Comparison of ENCODE assay signal across 8 cellular contexts in the genomic region with DNA sequence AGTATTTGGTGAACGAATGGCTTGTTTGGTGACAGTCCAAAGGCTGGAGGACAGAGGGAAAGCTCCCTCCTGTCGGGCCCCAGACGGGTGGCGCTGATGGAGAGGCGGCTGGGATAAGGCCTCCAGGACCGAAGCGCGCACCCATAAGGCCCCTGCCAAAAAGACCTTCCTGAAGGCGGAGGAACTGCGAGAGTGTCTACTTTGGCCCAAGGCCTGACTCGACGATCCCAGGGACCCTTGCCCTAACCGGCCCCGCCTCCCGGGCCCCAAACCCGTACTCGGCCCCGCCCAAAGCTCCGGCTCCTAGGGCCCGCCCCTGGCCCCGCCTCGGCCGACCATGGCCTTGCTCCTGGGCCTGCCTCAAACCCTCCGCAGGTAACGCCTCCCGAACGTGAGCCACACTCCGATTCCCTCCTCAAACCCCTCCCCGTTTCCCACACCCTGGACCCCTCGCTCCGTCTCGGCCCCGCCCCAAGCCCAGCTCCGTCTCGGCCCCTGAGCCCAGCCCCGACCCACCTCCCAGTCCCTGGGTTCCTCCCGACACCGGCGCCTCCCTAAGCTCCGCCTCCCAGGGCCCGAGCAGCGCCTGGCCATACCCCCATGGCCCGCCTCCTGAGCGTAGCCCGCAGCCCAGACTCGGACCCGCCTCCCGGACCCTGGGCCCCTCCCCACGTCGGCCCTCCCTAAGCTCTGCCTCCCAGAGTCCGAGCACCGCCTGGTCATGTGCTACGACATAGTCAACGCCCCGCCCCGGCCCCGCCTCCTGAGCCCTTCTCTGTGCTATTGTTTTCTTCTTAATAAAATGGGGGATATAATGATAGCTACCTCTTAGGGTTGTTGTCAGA.
DNase-seq lines count a peak whose midpoint lies in the region; ATAC-seq and TF ChIP-seq lines count a peak whose summit lies in the region.

No MANE protein-coding gene starts in this region.

- H3K27me3 ChIP-seq in BLaER1 treated with 17β-estradiol and CSF1 and Interleukin-3, amounts not matched to agents 10 nM and 100 nM, result no peaks in the 10 kb centered on the region

- ATAC-seq in GM19455 (IDR thresholded peaks at IDR 0.05; ENCODE audit: unreplicated experiment), result peak; percentile 100
- peak; percentile 96 for ATAC-seq in HG03575 (IDR thresholded peaks at IDR 0.05; ENCODE audit: extremely low read depth, insufficient number of reproducible peaks, low FRiP score, unreplicated experiment)

- H3K27ac ChIP-seq in BLaER1 treated with 17β-estradiol and CSF1 and Interleukin-3, amounts not matched to agents 10 nM and 100 nM, result peak overlapping the region; percentile 62 to 85 (median 73)

- peak; percentile 94 for DNase-seq in NOMO-1 treated with dmso at 0.1 percent for 144 hours (lab: John Stamatoyannopoulos, UW; ENCODE audit: unreplicated experiment)
- peak; percentile 92 for DNase-seq in activated T-cell treated with anti-CD3 and anti-CD28 coated beads, Interleukin-2, amount 50 U/mL, for 1 hour
- DNase-seq in erythroblast (lab: John Stamatoyannopoulos, UW), result peak; percentile 89 to 91
- DNase-seq in mucosa of gallbladder (ENCODE audit: low spot score), result peak; percentile 97
- peak; percentile 75 to 87 for DNase-seq in stimulated activated CD8-positive, alpha-beta memory T cell treated with anti-CD3 and anti-CD28 coated beads, Interleukin-2, amount 100 ng/mL, for 48 hours (ENCODE audit: low read depth in 2 of 2)

- H3K9ac ChIP-seq in BLaER1 treated with 17β-estradiol and CSF1 and Interleukin-3, amounts not matched to agents 10 nM and 100 nM, result peak overlapping the region; percentile 67 to 87 (median 79)

- H3K4me2 ChIP-seq in BLaER1 treated with 17β-estradiol and CSF1 and Interleukin-3, amounts not matched to agents 10 nM and 100 nM, result peak overlapping the region; percentile 80 to 87 (median 84)

- TF ChIP-seq POLR2A in erythroblast (IDR thresholded peaks at IDR 0.05; ENCODE audit: low read length), result no peak

- H3K9me3 ChIP-seq in BLaER1 treated with 17β-estradiol and CSF1 and Interleukin-3, amounts not matched to agents 10 nM and 100 nM (replicated peaks in 1 of 11), result no peaks in the 10 kb centered on the region

- no peaks in the 10 kb centered on the region for H3K36me3 ChIP-seq in BLaER1 treated with 17β-estradiol and CSF1 and Interleukin-3, amounts not matched to agents 10 nM and 100 nM

- peaks cover 7 to 53% (median 48%) of the 10 kb centered on the region in 10 experiments; a peak in 18 of 20 replicates for H3K4me1 ChIP-seq in BLaER1 treated with 17β-estradiol and CSF1 and Interleukin-3, amounts not matched to agents 10 nM and 100 nM

- no peaks in the 10 kb centered on the region for H4K20me1 ChIP-seq in BLaER1 treated with 17β-estradiol and CSF1 and Interleukin-3, amounts not matched to agents 10 nM and 100 nM

- peak overlapping the region; percentile 54 to 74 (median 62) for H3K4me3 ChIP-seq in BLaER1 treated with 17β-estradiol and CSF1 and Interleukin-3, amounts not matched to agents 10 nM and 100 nM

Comparison
In these comparisons a context has a peak if more than half of its experiments do, and no peak if none do; other contexts are left out.
1. Peak in every context shown above with its lines: DNase-seq, ATAC-seq, H3K4me3 ChIP-seq and H3K27ac ChIP-seq.